Comparison of ENCODE assay signal across 24 cellular contexts in genomic region chr4:165418116-165418515, GRCh38. TPM values are rescaled to one million over a fixed set of nuclear protein-coding genes. Genes with fewer than 3 reads are reported as not detected.
"Had no signal": no experiment of that assay in that cellular context is flagged by ENCODE, and none has a peak within 500 bp of the region (broad histone marks: within the 10 kb centered on the region; RNA-seq: fewer than 3 reads in every experiment).

No MANE protein-coding gene starts in this region.

- H3K4me1 Mint-ChIP-seq: immature natural killer cell; naive thymus-derived CD8-positive, alpha-beta T cell; stimulated activated naive CD8-positive, alpha-beta T cell treated with anti-CD3 and anti-CD28 coated beads, Interleukin-15, amount 100 ng/mL, for 72 hours had no signal

- H3K9me3 ChIP-seq: gastrocnemius medialis, heart right ventricle, pancreas, right lobe of liver, suprapubic skin had no signal

- H3K27me3 ChIP-seq: gastrocnemius medialis, heart right ventricle, pancreas, right lobe of liver, suprapubic skin had no signal

- H3K4me3 ChIP-seq: gastrocnemius medialis, heart right ventricle, pancreas, right lobe of liver, suprapubic skin had no signal

- H3K4me1 ChIP-seq: gastrocnemius medialis, pancreas, right lobe of liver, suprapubic skin had no signal

- DNase-seq: activated CD4-positive, alpha-beta T cell treated with anti-CD3 and anti-CD28 coated beads, Interleukin-2, amount 50 U/mL, for 1 hour; activated CD4-positive, CD25-positive, alpha-beta regulatory T cell treated with anti-CD3 and anti-CD28 coated beads, Interleukin-2, amount 50 U/mL, for 72 hours; activated CD8-positive, alpha-beta memory T cell treated with anti-CD3 and anti-CD28 coated beads, Interleukin-2, amount 50 U/mL, for 4 hours; activated effector memory CD4-positive, alpha-beta T cell treated with Interleukin-2 at 50 U/mL for 16 hours; activated naive CD4-positive, alpha-beta T cell treated with anti-CD3 and anti-CD28 coated beads, Interleukin-2, amount 50 U/mL, for 16 hours; activated T-cell treated with anti-CD3 and anti-CD28 coated beads, Interleukin-2, amount 50 U/mL, for 4 hours; effector CD8-positive, alpha-beta T cell; gastrocnemius medialis; heart right ventricle; immature natural killer cell; kidney glomerular epithelial cell; mesenchymal stem cell; naive thymus-derived CD8-positive, alpha-beta T cell; pancreas; right lobe of liver; small intestine; stimulated activated CD4-positive, alpha-beta T cell treated with anti-CD3 and anti-CD28 coated beads, Interleukin-15, amount 100 ng/mL, for 24 hours; stimulated activated CD4-positive, alpha-beta T cell treated with anti-CD3 and anti-CD28 coated beads, Interleukin-2, amount 100 ng/mL, for 48 hours; stimulated activated naive CD8-positive, alpha-beta T cell treated with anti-CD3 and anti-CD28 coated beads, Interleukin-15, amount 100 ng/mL, for 72 hours; trophoblast cell had no signal

- H3K36me3 Mint-ChIP-seq: immature natural killer cell; naive thymus-derived CD8-positive, alpha-beta T cell had no signal

- H3K36me3 ChIP-seq: gastrocnemius medialis, heart right ventricle, pancreas, right lobe of liver, suprapubic skin had no signal

- H3K4me3 Mint-ChIP-seq: activated T-cell treated with anti-CD3 and anti-CD28 coated beads, Interleukin-2, amount 50 U/mL, for 4 hours; immature natural killer cell; naive thymus-derived CD8-positive, alpha-beta T cell; stimulated activated naive CD8-positive, alpha-beta T cell treated with anti-CD3 and anti-CD28 coated beads, Interleukin-15, amount 100 ng/mL, for 72 hours; T-helper 1 cell treated with Interleukin-12 subunit alpha and Interleukin-12 subunit beta and Interleukin-4 antibody, amounts not matched to agents 30 μg/mL and 1 μg/mL, for 36 hours had no signal

- H3K9me3 Mint-ChIP-seq: activated T-cell treated with anti-CD3 and anti-CD28 coated beads, Interleukin-2, amount 50 U/mL, for 4 hours; immature natural killer cell; naive thymus-derived CD8-positive, alpha-beta T cell; stimulated activated naive CD8-positive, alpha-beta T cell treated with anti-CD3 and anti-CD28 coated beads, Interleukin-15, amount 100 ng/mL, for 72 hours; T-helper 1 cell treated with Interleukin-12 subunit alpha and Interleukin-12 subunit beta and Interleukin-4 antibody, amounts not matched to agents 30 μg/mL and 1 μg/mL, for 36 hours had no signal

- H3K27ac Mint-ChIP-seq: immature natural killer cell; naive thymus-derived CD8-positive, alpha-beta T cell; stimulated activated naive CD8-positive, alpha-beta T cell treated with anti-CD3 and anti-CD28 coated beads, Interleukin-15, amount 100 ng/mL, for 72 hours; T-helper 1 cell treated with Interleukin-12 subunit alpha and Interleukin-12 subunit beta and Interleukin-4 antibody, amounts not matched to agents 30 μg/mL and 1 μg/mL, for 36 hours had no signal

- H3K27me3 Mint-ChIP-seq: stimulated activated naive CD8-positive, alpha-beta T cell treated with anti-CD3 and anti-CD28 coated beads, Interleukin-15, amount 100 ng/mL, for 72 hours had no signal

- ATAC-seq: activated T-cell treated with anti-CD3 and anti-CD28 coated beads, Interleukin-2, amount 50 U/mL, for 4 hours; esophagus mucosa; gastrocnemius medialis; naive thymus-derived CD8-positive, alpha-beta T cell; pancreas; right lobe of liver; stimulated activated naive CD8-positive, alpha-beta T cell treated with anti-CD3 and anti-CD28 coated beads, Interleukin-15, amount 100 ng/mL, for 72 hours had no signal

- H3K27ac ChIP-seq: pancreas, right lobe of liver, suprapubic skin, VCaP had no signal

RNA-seq across cellular contexts. Expression of gene CPE, which starts 39.3 kb away (rescaled TPM):
- total RNA-seq: naive thymus-derived CD8-positive, alpha-beta T cell had no signal
- polyA plus RNA-seq: immature natural killer cell had no signal
